ENCODE assay signal across 16 cellular contexts in the genomic region with DNA sequence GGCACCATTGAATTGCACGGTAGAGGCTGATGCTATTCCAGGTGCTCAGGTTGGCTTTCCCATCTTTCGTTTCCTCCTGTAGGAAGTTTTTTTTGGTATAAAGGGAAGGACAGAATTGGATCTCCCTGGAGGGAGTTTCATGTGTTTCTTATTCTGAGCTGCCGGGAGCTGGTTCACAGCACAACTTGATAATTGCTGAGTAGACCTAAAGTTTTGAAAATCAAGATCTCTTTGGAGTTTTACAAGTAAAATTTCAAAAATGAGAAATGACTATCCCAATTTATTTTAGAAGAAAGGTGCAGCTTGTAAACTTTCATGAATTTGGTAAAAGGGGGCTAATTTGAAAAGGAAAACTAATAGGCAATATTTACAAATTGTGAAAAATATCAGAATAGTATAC.
"Had no signal": no experiment of that assay in that cellular context is flagged by ENCODE, and none has a peak within 500 bp of the region (broad histone marks: within the 10 kb centered on the region; RNA-seq: fewer than 3 reads in every experiment).

No MANE protein-coding gene starts in this region.

- ATAC-seq: activated CD4-positive, CD25-positive, alpha-beta regulatory T cell treated with anti-CD3 and anti-CD28 coated beads, Interleukin-2, amount 50 U/mL, for 24 hours; activated CD8-positive, alpha-beta T cell treated with anti-CD3 and anti-CD28 coated beads, Interleukin-2, amount 10 ng/mL, durations not matched to agents 7 days and 5 days; naive thymus-derived CD4-positive, alpha-beta T cell had no signal

- H3K9me3 ChIP-seq: ascending aorta, spleen had no signal

- H3K36me3 ChIP-seq: ascending aorta, brain microvascular endothelial cell, spleen had no signal

- DNase-seq: activated CD4-positive, alpha-beta T cell treated with anti-CD3 and anti-CD28 coated beads, Interleukin-2, amount 50 U/mL, for 1 hour; activated gamma-delta T cell; brain microvascular endothelial cell; dorsolateral prefrontal cortex; endodermal cell; kidney; retina; spleen; stimulated activated CD4-positive, alpha-beta T cell treated with anti-CD3 and anti-CD28 coated beads, Interleukin-4, amount 100 ng/mL, for 24 hours; stimulated activated naive CD4-positive, alpha-beta T cell treated with Interleukin-2 at 50 U/mL for 16 hours; T-helper 2 cell had no signal

- H3K27ac ChIP-seq: ascending aorta, brain microvascular endothelial cell, epithelial cell of prostate had no signal

- H3K4me1 ChIP-seq: ascending aorta had no signal

- H3K27me3 ChIP-seq: ascending aorta, brain microvascular endothelial cell, spleen had no signal
